12 cellular contexts compared by ENCODE assay signal in genomic region chr16:67185866-67186134, GRCh38. TPM values are rescaled to one million over a fixed set of nuclear protein-coding genes. Genes with fewer than 3 reads are reported as not detected.
A peak's percentile ranks its signal among the peaks of the same experiment; 100 is the strongest.
DNase-seq lines count a peak whose midpoint lies in the region; ATAC-seq and TF ChIP-seq lines count a peak whose summit lies in the region.
"Had no signal": no experiment of that assay in that cellular context is flagged by ENCODE, and none has a peak within 500 bp of the region (broad histone marks: within the 10 kb centered on the region; RNA-seq: fewer than 3 reads in every experiment).

No MANE protein-coding gene starts in this region.

- H3K27me3 ChIP-seq in OCI-LY3 (ENCODE audit: low read depth, low read length) (no peaks in the 10 kb centered on the region), spleen (replicated peaks in 1 of 7) (peaks cover 0 to 32% (median 0%) of the 10 kb centered on the region in 7 donors), smooth muscle cell (ENCODE audit: low read depth) (no peaks in the 10 kb centered on the region)
- H3K27me3 ChIP-seq: testis had no signal

- ATAC-seq in activated T-cell treated with anti-CD3 and anti-CD28 coated beads, Interleukin-2, amount 50 U/mL, for 4 hours, result no peak

- H3K4me3 ChIP-seq in OCI-LY3 (ENCODE audit: low read length), result peak overlapping the region; percentile 28
- H3K4me3 ChIP-seq in spleen, result peak overlapping the region in 4 of 8 donors; percentile 66 to 86 (median 68)
- H3K4me3 ChIP-seq in smooth muscle cell, result no peak overlapping the region

- no peak overlapping the region for H3K9ac ChIP-seq in OCI-LY3 (ENCODE audit: low read length)
- no peak overlapping the region for H3K9ac ChIP-seq in smooth muscle cell (ENCODE audit: low read depth)

- peaks cover 12% of the 10 kb centered on the region for H3K4me1 Mint-ChIP-seq in activated T-cell treated with anti-CD3 and anti-CD28 coated beads, Interleukin-2, amount 50 U/mL, for 4 hours (ENCODE audit: low read depth)
- peaks cover 6% of the 10 kb centered on the region for H3K4me1 Mint-ChIP-seq in glutamatergic neuron (ENCODE audit: low read depth, unreplicated experiment)

- 27 to 52% (median 34%) methylated on average over 3 of the region's 3 CpGs for WGBS in spleen, 5 donors
- WGBS in smooth muscle cell (ENCODE audit: low lambda C conversion rate), result 56% methylated on average over 3 of the region's 3 CpGs

- H3K36me3 ChIP-seq in OCI-LY3 (replicated peaks; ENCODE audit: low read depth, low read length) (no peaks in the 10 kb centered on the region), spleen (peaks cover 0 to 12% (median 0%) of the 10 kb centered on the region in 6 donors), smooth muscle cell (ENCODE audit: low read depth) (no peaks in the 10 kb centered on the region)

- peak overlapping the region; percentile 88 for H3K4me2 ChIP-seq in OCI-LY3 (ENCODE audit: low read length)
- H3K4me2 ChIP-seq in smooth muscle cell, result no peak overlapping the region

- TF ChIP-seq CTCF in OCI-LY3 (IDR thresholded peaks at IDR 0.05; ENCODE audit: low read depth, low read length) (no peak), glutamatergic neuron (IDR thresholded peaks at IDR 0.05; ENCODE audit: partially characterized antibody, unreplicated experiment) (no peak), spleen (IDR thresholded peaks at IDR 0.05 in 8 of 11, conservative IDR thresholded peaks at IDR 0.05 in 3 of 11) (no peak), smooth muscle cell (IDR thresholded peaks at IDR 0.05; ENCODE audit: borderline replicate concordance, insufficient read depth, poor library complexity, severe bottlenecking) (no peak)

- no peak overlapping the region for H3K27ac ChIP-seq in OCI-LY3 (ENCODE audit: low read length)
- H3K27ac ChIP-seq in spleen, result peak overlapping the region in 6 of 8 donors; percentile 16 to 99 (median 95)
- no peak overlapping the region for H3K27ac ChIP-seq in smooth muscle cell (ENCODE audit: low read depth)
- H3K27ac ChIP-seq: skin epidermis had no signal

- H3K79me2 ChIP-seq in OCI-LY3 (ENCODE audit: low read length) (peaks cover 13% of the 10 kb centered on the region), smooth muscle cell (ENCODE audit: low read depth) (peaks cover 10% of the 10 kb centered on the region)

- H3K4me1 ChIP-seq in OCI-LY3 (ENCODE audit: low read length) (peaks cover 19% of the 10 kb centered on the region; the same call in 1 of the 2 replicates), spleen (peaks cover 11 to 71% (median 47%) of the 10 kb centered on the region in 6 donors), smooth muscle cell (ENCODE audit: low read depth) (peaks cover 13% of the 10 kb centered on the region)

- intact Hi-C loops in spleen (cut with DNase I; ENCODE audit: low total_unique reads), result no loop called here

- H3K36me3 Mint-ChIP-seq in activated T-cell treated with anti-CD3 and anti-CD28 coated beads, Interleukin-2, amount 50 U/mL, for 4 hours (ENCODE audit: insufficient read depth), result no peaks in the 10 kb centered on the region
- H3K36me3 Mint-ChIP-seq in glutamatergic neuron (ENCODE audit: unreplicated experiment), result no peaks in the 10 kb centered on the region

- no peaks in the 10 kb centered on the region for H3F3A ChIP-seq in smooth muscle cell (ENCODE audit: low read depth)

- DNase-seq in activated T-cell treated with anti-CD3 and anti-CD28 coated beads, Interleukin-2, amount 50 U/mL, for 4 hours, result no peak
- DNase-seq in activated T-cell treated with anti-CD3 and anti-CD28 coated beads, Interleukin-2, amount 50 U/mL, for 48 hours, result no peak
- DNase-seq in glutamatergic neuron (no peak), spleen (no peak), smooth muscle cell (lab: John Stamatoyannopoulos, UW; ENCODE audit: unreplicated experiment) (no peak), NCI-H2171 (lab: John Stamatoyannopoulos, UW) (no peak), NCI-H1436 treated with DMSO at 0.1 percent for 48 hours (lab: John Stamatoyannopoulos, UW) (no peak)
- DNase-seq: NCI-H446 had no signal

- TF ChIP-seq POLR2A in spleen (IDR thresholded peaks at IDR 0.05), result no peak

- H3K4me3 Mint-ChIP-seq in activated T-cell treated with anti-CD3 and anti-CD28 coated beads, Interleukin-2, amount 50 U/mL, for 4 hours, result peak overlapping the region; percentile 83
- H3K4me3 Mint-ChIP-seq in glutamatergic neuron (ENCODE audit: unreplicated experiment), result peak overlapping the region; percentile 24
- H3K4me3 Mint-ChIP-seq: activated CD4-positive, alpha-beta T cell treated with anti-CD3 and anti-CD28 coated beads for 36 hours had no signal

- H3K27me3 Mint-ChIP-seq in activated T-cell treated with anti-CD3 and anti-CD28 coated beads, Interleukin-2, amount 50 U/mL, for 4 hours (ENCODE audit: low read depth), result peaks cover 4% of the 10 kb centered on the region
- H3K27me3 Mint-ChIP-seq in glutamatergic neuron (ENCODE audit: unreplicated experiment), result peaks cover 3% of the 10 kb centered on the region

- H3K9me3 Mint-ChIP-seq in activated T-cell treated with anti-CD3 and anti-CD28 coated beads, Interleukin-2, amount 50 U/mL, for 4 hours, result no peaks in the 10 kb centered on the region
- H3K9me3 Mint-ChIP-seq in glutamatergic neuron (ENCODE audit: unreplicated experiment), result peaks cover 7% of the 10 kb centered on the region

- H2AFZ ChIP-seq in OCI-LY3 (ENCODE audit: low read depth, low read length) (no peak overlapping the region), smooth muscle cell (ENCODE audit: low read depth) (no peak overlapping the region)

- no peak overlapping the region for H3K27ac Mint-ChIP-seq in glutamatergic neuron (ENCODE audit: unreplicated experiment)
- H3K27ac Mint-ChIP-seq: activated CD4-positive, alpha-beta T cell treated with anti-CD3 and anti-CD28 coated beads for 36 hours had no signal

- no peaks in the 10 kb centered on the region for H3K9me3 ChIP-seq in OCI-LY3 (ENCODE audit: insufficient read depth, low read length)
- no peaks in the 10 kb centered on the region for H3K9me3 ChIP-seq in spleen
- no peaks in the 10 kb centered on the region for H3K9me3 ChIP-seq in smooth muscle cell (replicated peaks; ENCODE audit: low read depth)
- H3K9me3 ChIP-seq: testis had no signal

- H4K20me1 ChIP-seq in OCI-LY3 (ENCODE audit: insufficient read depth, low read length), result no peaks in the 10 kb centered on the region
- H4K20me1 ChIP-seq in smooth muscle cell (ENCODE audit: low read depth), result peaks cover 7% of the 10 kb centered on the region

RNA-seq across cellular contexts. Expression of gene MATCAP1, which starts 2.0 kb away (rescaled TPM):
- total RNA-seq in activated T-cell treated with anti-CD3 and anti-CD28 coated beads, Interleukin-2, amount 50 U/mL, for 4 hours, result 10 to 100 TPM; 10.1 to 15.5 (median 14.7) TPM
- 197 TPM for total RNA-seq in glutamatergic neuron (ENCODE audit: unreplicated experiment)
- 10 to 100 TPM; 11.9 to 59.4 (median 21.0) TPM for total RNA-seq in spleen
- 10 to 100 TPM in 2 of 3 donors, 1 to 10 TPM in 1; 8.9 to 37.1 (median 16.3) TPM for polyA plus RNA-seq in spleen
- total RNA-seq in smooth muscle cell, result 24.0 and 31.8 TPM in 2 replicates
- polyA plus RNA-seq in smooth muscle cell, result 24.7 and 28.5 TPM in 2 replicates

RNA-seq across cellular contexts. Expression of gene EXOC3L1, which starts 4.1 kb away (rescaled TPM):
- not detected for total RNA-seq in activated T-cell treated with anti-CD3 and anti-CD28 coated beads, Interleukin-2, amount 50 U/mL, for 4 hours
- total RNA-seq in glutamatergic neuron (ENCODE audit: unreplicated experiment), result 3.6 TPM
- total RNA-seq in spleen, result 10 to 100 TPM; 29.2 to 81.7 (median 48.3) TPM
- 100 to 1,000 TPM in 1 of 3 donors, 10 to 100 TPM in 2; 28.5 to 113 (median 54.2) TPM for polyA plus RNA-seq in spleen
- total RNA-seq in smooth muscle cell, result not detected in 2 replicates
- polyA plus RNA-seq in smooth muscle cell, result 0.51 and 0.84 TPM in 2 replicates

RNA-seq across cellular contexts. Expression of gene E2F4, which starts 6.2 kb away (rescaled TPM):
- 100 to 1,000 TPM; 195 to 201 (median 198) TPM for total RNA-seq in activated T-cell treated with anti-CD3 and anti-CD28 coated beads, Interleukin-2, amount 50 U/mL, for 4 hours
- total RNA-seq in glutamatergic neuron (ENCODE audit: unreplicated experiment), result 64.3 TPM
- total RNA-seq in spleen, result 100 to 1,000 TPM in 3 of 7 donors, 10 to 100 TPM in 4; 68.0 to 134 (median 80.1) TPM
- polyA plus RNA-seq in spleen, result 10 to 100 TPM; 40.8 to 68.3 (median 47.8) TPM
- total RNA-seq in smooth muscle cell, result 50.1 and 53.8 TPM in 2 replicates
- polyA plus RNA-seq in smooth muscle cell, result 49.9 and 60.9 TPM in 2 replicates

RNA-seq across cellular contexts. Expression of gene ELMO3, which starts 13.1 kb away (rescaled TPM):
- 1 to 10 TPM; 5.1 to 5.9 (median 5.3) TPM for total RNA-seq in activated T-cell treated with anti-CD3 and anti-CD28 coated beads, Interleukin-2, amount 50 U/mL, for 4 hours
- 2.1 TPM for total RNA-seq in glutamatergic neuron (ENCODE audit: unreplicated experiment)
- 1 to 10 TPM; 2.8 to 4.7 (median 4.0) TPM for total RNA-seq in spleen
- 1 to 10 TPM; 4.2 to 8.7 (median 7.0) TPM for polyA plus RNA-seq in spleen
- 3.8 and 6.7 TPM in 2 replicates for total RNA-seq in smooth muscle cell
- polyA plus RNA-seq in smooth muscle cell, result 2.2 and 7.8 TPM in 2 replicates

RNA-seq across cellular contexts. Expression of gene NOL3, which starts 15.5 kb away (rescaled TPM):
- 1 to 10 TPM in 2 of 3 donors, under 1 TPM in 1; 0.99 to 3.7 (median 1.4) TPM for total RNA-seq in activated T-cell treated with anti-CD3 and anti-CD28 coated beads, Interleukin-2, amount 50 U/mL, for 4 hours
- 8.8 TPM for total RNA-seq in glutamatergic neuron (ENCODE audit: unreplicated experiment)
- 10 to 100 TPM in 6 of 7 donors, 1 to 10 TPM in 1; 8.2 to 14.2 (median 13.6) TPM for total RNA-seq in spleen
- 10 to 100 TPM in 2 of 3 donors, 1 to 10 TPM in 1; 8.7 to 12.0 (median 10.8) TPM for polyA plus RNA-seq in spleen
- 13.9 and 33.0 TPM in 2 replicates for total RNA-seq in smooth muscle cell
- 36.4 and 47.8 TPM in 2 replicates for polyA plus RNA-seq in smooth muscle cell

Comparison
In these comparisons a context has a peak if more than half of its experiments do, and no peak if none do; other contexts are left out.
1. H3K27ac ChIP-seq: peak in spleen (6 of 8); none in OCI-LY3 (single experiment) and smooth muscle cell (single experiment).